In the genomic region with DNA sequence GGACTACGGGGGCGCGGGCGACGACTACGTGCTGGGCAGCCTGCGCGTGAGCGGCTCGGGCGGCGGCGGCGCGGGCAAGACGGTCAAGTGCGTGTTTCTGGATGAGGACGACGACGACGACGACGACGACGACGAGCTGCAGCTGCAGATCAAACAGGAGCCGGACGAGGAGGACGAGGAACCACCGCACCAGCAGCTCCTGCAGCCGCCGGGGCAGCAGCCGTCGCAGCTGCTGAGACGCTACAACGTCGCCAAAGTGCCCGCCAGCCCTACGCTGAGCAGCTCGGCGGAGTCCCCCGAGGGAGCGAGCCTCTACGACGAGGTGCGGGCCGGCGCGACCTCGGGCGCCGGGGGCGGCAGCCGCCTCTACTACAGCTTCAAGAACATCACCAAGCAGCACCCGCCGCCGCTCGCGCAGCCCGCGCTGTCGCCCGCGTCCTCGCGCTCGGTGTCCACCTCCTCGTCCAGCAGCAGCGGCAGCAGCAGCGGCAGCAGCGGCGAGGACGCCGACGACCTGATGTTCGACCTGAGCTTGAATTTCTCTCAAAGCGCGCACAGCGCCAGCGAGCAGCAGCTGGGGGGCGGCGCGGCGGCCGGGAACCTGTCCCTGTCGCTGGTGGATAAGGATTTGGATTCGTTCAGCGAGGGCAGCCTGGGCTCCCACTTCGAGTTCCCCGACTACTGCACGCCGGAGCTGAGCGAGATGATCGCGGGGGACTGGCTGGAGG, we compare ENCODE assay signal across 9 cellular contexts. TPM values are rescaled to one million over a fixed set of nuclear protein-coding genes. Genes with fewer than 3 reads are reported as not detected.
A peak's percentile ranks its signal among the peaks of the same experiment; 100 is the strongest.
DNase-seq lines count a peak whose midpoint lies in the region; ATAC-seq and TF ChIP-seq lines count a peak whose summit lies in the region.
"Had no signal": no experiment of that assay in that cellular context is flagged by ENCODE, and none has a peak within 500 bp of the region (broad histone marks: within the 10 kb centered on the region; RNA-seq: fewer than 3 reads in every experiment).

No MANE protein-coding gene starts in this region.

- H3K4me3 ChIP-seq in AG04449 (ENCODE audit: low read depth, low read length) = peak overlapping the region; percentile 80

- H3K36me3 Mint-ChIP-seq in activated naive CD8-positive, alpha-beta T cell = no peaks in the 10 kb centered on the region
- H3K36me3 Mint-ChIP-seq in memory B cell (peaks cover 9% of the 10 kb centered on the region), CD14-positive monocyte (peaks cover 2 to 3% of the 10 kb centered on the region in 2 donors)

- no peaks in the 10 kb centered on the region for H3K9me3 Mint-ChIP-seq in activated naive CD8-positive, alpha-beta T cell (ENCODE audit: low read depth)
- peaks cover 4% of the 10 kb centered on the region for H3K9me3 Mint-ChIP-seq in memory B cell
- peaks cover 0 to 32% (median 16%) of the 10 kb centered on the region in 7 donors for H3K9me3 Mint-ChIP-seq in CD14-positive monocyte

- intact Hi-C loops in CD14-positive monocyte (cut with micrococcal nuclease) = no loop called here

- POLR2A ChIA-PET in AG04449 (lab: Yijun Ruan, JAX) = interaction anchor here (1.5 to 3.0 kb wide), 2 partner anchors 221 to 288 kb away, joined by 3 to 20 read pairs; no protein-coding TSS in a partner anchor

- ATAC-seq in memory B cell (ENCODE audit: low read depth) (no peak), HG03159 (IDR thresholded peaks at IDR 0.05; ENCODE audit: unreplicated experiment) (no peak)

- DNase-seq in AG04449 (ENCODE audit: low read depth, low spot score) = no peak
- peak; percentile 10 for DNase-seq in GM03348 (ENCODE audit: low spot score)
- DNase-seq in memory B cell (ENCODE audit: low spot score in 2 of 2) = no peak
- no peak for DNase-seq in NCI-H1048 (lab: John Stamatoyannopoulos, UW)
- no peak for DNase-seq in SKM-1 (lab: John Stamatoyannopoulos, UW; ENCODE audit: unreplicated experiment)
- DNase-seq in CD14-positive monocyte (ENCODE audit: low spot score) = no peak
- DNase-seq: activated effector memory CD4-positive, alpha-beta T cell treated with anti-CD3 and anti-CD28 coated beads, Interleukin-2, amount 50 U/mL, for 16 hours had no signal

- no peak overlapping the region for H3K27ac Mint-ChIP-seq in activated naive CD8-positive, alpha-beta T cell
- H3K27ac Mint-ChIP-seq in memory B cell (no peak overlapping the region), CD14-positive monocyte (no peak overlapping the region)

- CTCF ChIA-PET in AG04449 (lab: Yijun Ruan, JAX) = interaction anchor here (1.5 to 4.8 kb wide), 2 partner anchors 223 to 1079 kb away, joined by 5 to 37 read pairs; no protein-coding TSS in a partner anchor

- peak overlapping the region; percentile 48 for H3K4me3 Mint-ChIP-seq in activated naive CD8-positive, alpha-beta T cell
- peak overlapping the region; percentile 61 for H3K4me3 Mint-ChIP-seq in memory B cell
- H3K4me3 Mint-ChIP-seq in CD14-positive monocyte = peak overlapping the region in 1 of 2 donors; percentile 74

- peaks cover 34% of the 10 kb centered on the region for H3K27me3 Mint-ChIP-seq in activated naive CD8-positive, alpha-beta T cell
- H3K27me3 Mint-ChIP-seq in memory B cell = peaks cover 18% of the 10 kb centered on the region
- peaks cover 72 to 90% (median 76%) of the 10 kb centered on the region in 3 donors for H3K27me3 Mint-ChIP-seq in CD14-positive monocyte (ENCODE audit: low read depth in 3 of 3)

- H3K4me1 Mint-ChIP-seq in activated naive CD8-positive, alpha-beta T cell (ENCODE audit: low read depth) = peaks cover 26% of the 10 kb centered on the region
- H3K4me1 Mint-ChIP-seq in memory B cell (peaks cover 8% of the 10 kb centered on the region), CD14-positive monocyte (peaks cover 3% of the 10 kb centered on the region)

- TF ChIP-seq CTCF in AG04449 (IDR thresholded peaks at IDR 0.05; ENCODE audit: insufficient read depth, low read length, missing control alignments) (no peak), CD14-positive monocyte (IDR thresholded peaks at IDR 0.05) (no peak)

RNA-seq across cellular contexts. Expression of a gene that starts 1.3 kb away (rescaled TPM):
- not detected for polyA plus RNA-seq in CD14-positive monocyte
